ENCODE assay signal across 1 cellular context in the genomic region with DNA sequence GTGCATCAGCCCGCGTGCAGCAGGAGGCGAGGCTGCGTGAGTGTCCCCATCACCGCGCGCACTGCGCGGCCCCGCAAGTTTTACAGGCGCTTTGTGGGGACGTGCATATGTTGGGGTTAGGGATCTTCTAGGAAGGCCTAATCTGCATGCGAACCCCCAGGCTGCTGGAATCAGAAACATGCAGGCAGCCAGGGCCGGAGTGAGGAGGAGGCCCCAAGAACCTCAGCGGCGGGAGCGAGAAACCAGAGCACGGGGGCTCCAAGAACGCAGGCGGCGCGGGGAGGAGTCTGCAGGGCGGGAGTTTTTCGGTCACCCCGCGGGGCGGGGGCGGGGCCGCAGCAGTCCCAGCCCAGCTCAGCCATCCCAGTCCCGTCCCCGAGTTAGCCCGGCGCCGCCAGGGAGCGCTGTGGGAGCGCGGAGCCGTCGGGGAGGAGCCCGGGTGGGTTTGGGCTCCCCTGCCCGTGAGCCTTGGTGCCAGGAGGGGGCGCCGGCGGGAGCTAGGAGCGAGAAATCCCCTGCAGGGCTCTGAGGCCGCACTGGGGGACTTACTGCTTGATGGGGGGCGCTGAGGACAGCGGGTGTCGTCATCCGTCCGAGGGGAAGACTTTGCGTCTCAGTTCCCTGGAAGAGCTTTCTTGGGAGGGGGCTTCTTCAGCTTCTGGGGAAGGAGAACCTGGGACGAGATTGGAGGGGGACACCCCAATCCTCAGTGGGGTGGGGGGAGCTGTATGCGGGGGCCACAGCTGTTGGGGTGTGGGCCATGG.
TF ChIP-seq lines count a peak whose summit lies in the region.

No MANE protein-coding gene starts in this region.

TF ChIP-seq in HepG2, 621 proteins besides CTCF, POLR2A, EP300 and RAD21 (continued from another document and continues in another):
- TF ChIP-seq, protein P1, sequence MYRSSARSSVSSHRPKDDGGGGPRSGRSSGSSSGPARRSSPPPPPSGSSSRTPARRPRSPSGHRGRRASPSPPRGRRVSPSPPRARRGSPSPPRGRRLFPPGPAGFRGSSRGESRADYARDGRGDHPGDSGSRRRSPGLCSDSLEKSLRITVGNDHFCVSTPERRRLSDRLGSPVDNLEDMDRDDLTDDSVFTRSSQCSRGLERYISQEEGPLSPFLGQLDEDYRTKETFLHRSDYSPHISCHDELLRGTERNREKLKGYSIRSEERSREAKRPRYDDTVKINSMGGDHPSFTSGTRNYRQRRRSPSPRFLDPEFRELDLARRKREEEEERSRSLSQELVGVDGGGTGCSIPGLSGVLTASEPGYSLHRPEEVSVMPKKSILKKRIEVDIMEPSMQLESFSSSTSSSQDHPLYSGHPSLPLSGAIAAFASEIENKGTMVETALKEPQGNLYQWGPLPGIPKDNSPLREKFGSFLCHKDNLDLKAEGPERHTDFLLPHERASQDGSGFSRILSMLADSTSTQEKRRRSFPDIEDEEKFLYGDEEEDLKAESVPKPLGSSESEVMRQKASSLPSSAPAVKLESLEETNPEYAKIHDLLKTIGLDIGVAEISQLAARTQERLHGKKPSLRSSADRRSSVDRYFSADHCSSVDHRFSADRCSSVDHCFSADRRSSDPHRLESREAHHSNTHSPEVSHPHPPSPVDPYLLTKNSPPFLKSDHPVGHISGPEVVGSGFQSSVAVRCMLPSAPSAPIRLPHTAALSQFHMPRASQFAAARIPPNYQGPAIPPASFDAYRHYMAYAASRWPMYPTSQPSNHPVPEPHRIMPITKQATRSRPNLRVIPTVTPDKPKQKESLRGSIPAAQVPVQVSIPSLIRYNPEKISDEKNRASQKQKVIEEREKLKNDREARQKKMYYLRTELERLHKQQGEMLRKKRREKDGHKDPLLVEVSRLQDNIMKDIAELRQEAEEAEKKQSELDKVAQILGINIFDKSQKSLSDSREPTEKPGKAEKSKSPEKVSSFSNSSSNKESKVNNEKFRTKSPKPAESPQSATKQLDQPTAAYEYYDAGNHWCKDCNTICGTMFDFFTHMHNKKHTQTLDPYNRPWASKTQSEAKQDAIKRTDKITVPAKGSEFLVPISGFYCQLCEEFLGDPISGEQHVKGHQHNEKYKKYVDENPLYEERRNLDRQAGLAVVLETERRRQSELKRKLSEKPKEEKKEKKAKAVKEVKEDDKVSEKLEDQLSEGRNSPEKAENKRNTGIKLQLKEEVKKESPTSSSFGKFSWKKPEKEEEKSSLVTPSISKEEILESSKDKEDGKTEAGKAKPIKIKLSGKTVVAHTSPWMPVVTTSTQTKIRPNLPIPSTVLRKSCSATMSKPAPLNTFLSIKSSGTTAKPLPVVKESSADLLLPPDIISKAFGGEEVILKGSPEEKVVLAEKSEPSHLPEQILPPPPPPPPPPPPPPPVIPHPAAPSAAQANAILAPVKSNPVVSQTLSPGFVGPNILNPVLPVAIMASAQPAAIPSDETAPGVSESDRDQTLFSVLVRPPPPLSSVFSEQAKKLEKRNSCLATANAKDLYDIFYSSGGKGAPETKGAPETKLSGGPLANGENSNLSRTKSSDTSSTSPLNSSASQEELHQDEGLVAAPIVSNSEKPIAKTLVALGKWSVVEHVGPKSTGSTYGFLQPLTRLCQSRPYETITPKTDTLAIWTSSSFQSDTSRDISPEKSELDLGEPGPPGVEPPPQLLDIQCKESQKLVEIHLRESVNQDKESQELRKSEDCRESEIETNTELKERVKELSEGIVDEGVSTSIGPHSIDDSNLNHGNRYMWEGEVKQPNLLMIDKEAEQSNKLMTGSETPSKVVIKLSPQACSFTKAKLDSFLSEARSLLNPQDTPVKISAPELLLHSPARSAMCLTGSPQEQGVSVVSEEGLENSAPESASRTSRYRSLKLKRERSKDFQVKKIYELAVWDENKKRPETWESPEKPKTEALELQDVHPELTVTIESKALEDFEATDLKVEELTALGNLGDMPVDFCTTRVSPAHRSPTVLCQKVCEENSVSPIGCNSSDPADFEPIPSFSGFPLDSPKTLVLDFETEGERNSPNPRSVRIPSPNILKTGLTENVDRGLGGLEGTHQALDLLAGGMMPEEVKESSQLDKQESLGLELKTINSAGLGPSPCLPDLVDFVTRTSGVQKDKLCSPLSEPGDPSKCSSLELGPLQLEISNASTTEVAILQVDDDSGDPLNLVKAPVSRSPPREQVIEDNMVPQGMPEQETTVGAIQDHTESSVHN (CRISPR knock-in tag; IDR thresholded peaks at IDR 0.05) = no peak
- TF ChIP-seq BRCA1 (CRISPR knock-in tag; IDR thresholded peaks at IDR 0.05) (no peak), EEA1 (CRISPR knock-in tag; IDR thresholded peaks at IDR 0.05; ENCODE audit: borderline replicate concordance) (0 out of 2 replicates have a peak, but pooled peaks have one; percentile 66), PLRG1 (conservative IDR thresholded peaks at IDR 0.05) (no peak), FIP1L1 (IDR thresholded peaks at IDR 0.05; ENCODE audit: borderline replicate concordance, insufficient read depth, low read depth, low read length) (no peak), ZFP36L2 (CRISPR knock-in tag; IDR thresholded peaks at IDR 0.05) (no peak), KAT8 (CRISPR knock-in tag; IDR thresholded peaks at IDR 0.05) (peak; percentile 45; the same call in 1 of the 2 replicates), ZNF891 (CRISPR knock-in tag; IDR thresholded peaks at IDR 0.05) (peak; percentile 70; the same call in 1 of the 2 replicates), AGO2 (optimal IDR thresholded peaks at IDR 0.05; ENCODE audit: low read depth, low read length) (peak; percentile 38), KLF6 (CRISPR knock-in tag; IDR thresholded peaks at IDR 0.05) (peak; percentile 68; the same call in 1 of the 2 replicates), MYNN (CRISPR knock-in tag; IDR thresholded peaks at IDR 0.05; ENCODE audit: low read depth) (no peak), HNRNPUL1 (IDR thresholded peaks at IDR 0.05; ENCODE audit: low read depth, low read length) (no peak), HNRNPL (IDR thresholded peaks at IDR 0.05; ENCODE audit: low read depth, low read length) (0 out of 2 replicates have a peak, but pooled peaks have one; percentile 52), KDM5A (IDR thresholded peaks at IDR 0.05; ENCODE audit: borderline replicate concordance, low read length) (no peak), SALL1 (CRISPR knock-in tag; IDR thresholded peaks at IDR 0.05) (peak; percentile 83), PHF21A (CRISPR knock-in tag; IDR thresholded peaks at IDR 0.05) (peak; percentile 85), JUN (CRISPR knock-in tag; IDR thresholded peaks at IDR 0.05) (no peak; the same call in 1 of the 2 replicates), POLR2AphosphoS2 (IDR thresholded peaks at IDR 0.05; ENCODE audit: low read depth, low read length) (no peak), MIER3 (CRISPR knock-in tag; IDR thresholded peaks at IDR 0.05; ENCODE audit: borderline replicate concordance) (0 out of 2 replicates have a peak, but pooled peaks have one; percentile 28), ZFP90 (CRISPR knock-in tag; IDR thresholded peaks at IDR 0.05; ENCODE audit: borderline replicate concordance) (no peak), ZNF879 (CRISPR knock-in tag; IDR thresholded peaks at IDR 0.05) (no peak), TEAD3 (CRISPR knock-in tag; optimal IDR thresholded peaks at IDR 0.05; ENCODE audit: borderline replicate concordance) (peak; percentile 30), RBM39 (IDR thresholded peaks at IDR 0.05; ENCODE audit: low read depth, low read length, poor library complexity, severe bottlenecking) (peak; percentile 84), KLF16 (CRISPR knock-in tag; IDR thresholded peaks at IDR 0.05) (peak in 1 of 2 experiments; percentile 73; a peak in 1 of 4 replicates), ZNF550 (CRISPR knock-in tag; IDR thresholded peaks at IDR 0.05; ENCODE audit: borderline replicate concordance) (no peak), RXRA (CRISPR knock-in tag; IDR thresholded peaks at IDR 0.05) (peak; percentile 53), ZNF431 (CRISPR knock-in tag; IDR thresholded peaks at IDR 0.05; ENCODE audit: borderline replicate concordance, low read depth) (no peak)
- TF ChIP-seq, protein P2, sequence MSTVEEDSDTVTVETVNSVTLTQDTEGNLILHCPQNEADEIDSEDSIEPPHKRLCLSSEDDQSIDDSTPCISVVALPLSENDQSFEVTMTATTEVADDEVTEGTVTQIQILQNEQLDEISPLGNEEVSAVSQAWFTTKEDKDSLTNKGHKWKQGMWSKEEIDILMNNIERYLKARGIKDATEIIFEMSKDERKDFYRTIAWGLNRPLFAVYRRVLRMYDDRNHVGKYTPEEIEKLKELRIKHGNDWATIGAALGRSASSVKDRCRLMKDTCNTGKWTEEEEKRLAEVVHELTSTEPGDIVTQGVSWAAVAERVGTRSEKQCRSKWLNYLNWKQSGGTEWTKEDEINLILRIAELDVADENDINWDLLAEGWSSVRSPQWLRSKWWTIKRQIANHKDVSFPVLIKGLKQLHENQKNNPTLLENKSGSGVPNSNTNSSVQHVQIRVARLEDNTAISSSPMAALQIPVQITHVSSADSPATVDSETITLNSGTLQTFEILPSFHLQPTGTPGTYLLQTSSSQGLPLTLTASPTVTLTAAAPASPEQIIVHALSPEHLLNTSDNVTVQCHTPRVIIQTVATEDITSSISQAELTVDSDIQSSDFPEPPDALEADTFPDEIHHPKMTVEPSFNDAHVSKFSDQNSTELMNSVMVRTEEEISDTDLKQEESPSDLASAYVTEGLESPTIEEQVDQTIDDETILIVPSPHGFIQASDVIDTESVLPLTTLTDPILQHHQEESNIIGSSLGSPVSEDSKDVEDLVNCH (CRISPR knock-in tag; IDR thresholded peaks at IDR 0.05) = no peak
- TF ChIP-seq, protein P3, sequence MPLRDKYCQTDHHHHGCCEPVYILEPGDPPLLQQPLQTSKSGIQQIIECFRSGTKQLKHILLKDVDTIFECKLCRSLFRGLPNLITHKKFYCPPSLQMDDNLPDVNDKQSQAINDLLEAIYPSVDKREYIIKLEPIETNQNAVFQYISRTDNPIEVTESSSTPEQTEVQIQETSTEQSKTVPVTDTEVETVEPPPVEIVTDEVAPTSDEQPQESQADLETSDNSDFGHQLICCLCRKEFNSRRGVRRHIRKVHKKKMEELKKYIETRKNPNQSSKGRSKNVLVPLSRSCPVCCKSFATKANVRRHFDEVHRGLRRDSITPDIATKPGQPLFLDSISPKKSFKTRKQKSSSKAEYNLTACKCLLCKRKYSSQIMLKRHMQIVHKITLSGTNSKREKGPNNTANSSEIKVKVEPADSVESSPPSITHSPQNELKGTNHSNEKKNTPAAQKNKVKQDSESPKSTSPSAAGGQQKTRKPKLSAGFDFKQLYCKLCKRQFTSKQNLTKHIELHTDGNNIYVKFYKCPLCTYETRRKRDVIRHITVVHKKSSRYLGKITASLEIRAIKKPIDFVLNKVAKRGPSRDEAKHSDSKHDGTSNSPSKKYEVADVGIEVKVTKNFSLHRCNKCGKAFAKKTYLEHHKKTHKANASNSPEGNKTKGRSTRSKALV (CRISPR knock-in tag; IDR thresholded peaks at IDR 0.05) = no peak
- TF ChIP-seq, protein P4, sequence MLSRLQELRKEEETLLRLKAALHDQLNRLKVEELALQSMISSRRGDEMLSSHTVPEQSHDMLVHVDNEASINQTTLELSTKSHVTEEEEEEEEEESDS (CRISPR knock-in tag; IDR thresholded peaks at IDR 0.05; ENCODE audit: borderline replicate concordance) = no peak; the same call in 1 of the 2 replicates
- TF ChIP-seq, protein P5, sequence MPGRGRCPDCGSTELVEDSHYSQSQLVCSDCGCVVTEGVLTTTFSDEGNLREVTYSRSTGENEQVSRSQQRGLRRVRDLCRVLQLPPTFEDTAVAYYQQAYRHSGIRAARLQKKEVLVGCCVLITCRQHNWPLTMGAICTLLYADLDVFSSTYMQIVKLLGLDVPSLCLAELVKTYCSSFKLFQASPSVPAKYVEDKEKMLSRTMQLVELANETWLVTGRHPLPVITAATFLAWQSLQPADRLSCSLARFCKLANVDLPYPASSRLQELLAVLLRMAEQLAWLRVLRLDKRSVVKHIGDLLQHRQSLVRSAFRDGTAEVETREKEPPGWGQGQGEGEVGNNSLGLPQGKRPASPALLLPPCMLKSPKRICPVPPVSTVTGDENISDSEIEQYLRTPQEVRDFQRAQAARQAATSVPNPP (CRISPR knock-in tag; IDR thresholded peaks at IDR 0.05) = no peak
- TF ChIP-seq, protein P6, sequence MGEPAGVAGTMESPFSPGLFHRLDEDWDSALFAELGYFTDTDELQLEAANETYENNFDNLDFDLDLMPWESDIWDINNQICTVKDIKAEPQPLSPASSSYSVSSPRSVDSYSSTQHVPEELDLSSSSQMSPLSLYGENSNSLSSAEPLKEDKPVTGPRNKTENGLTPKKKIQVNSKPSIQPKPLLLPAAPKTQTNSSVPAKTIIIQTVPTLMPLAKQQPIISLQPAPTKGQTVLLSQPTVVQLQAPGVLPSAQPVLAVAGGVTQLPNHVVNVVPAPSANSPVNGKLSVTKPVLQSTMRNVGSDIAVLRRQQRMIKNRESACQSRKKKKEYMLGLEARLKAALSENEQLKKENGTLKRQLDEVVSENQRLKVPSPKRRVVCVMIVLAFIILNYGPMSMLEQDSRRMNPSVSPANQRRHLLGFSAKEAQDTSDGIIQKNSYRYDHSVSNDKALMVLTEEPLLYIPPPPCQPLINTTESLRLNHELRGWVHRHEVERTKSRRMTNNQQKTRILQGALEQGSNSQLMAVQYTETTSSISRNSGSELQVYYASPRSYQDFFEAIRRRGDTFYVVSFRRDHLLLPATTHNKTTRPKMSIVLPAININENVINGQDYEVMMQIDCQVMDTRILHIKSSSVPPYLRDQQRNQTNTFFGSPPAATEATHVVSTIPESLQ (CRISPR knock-in tag; conservative IDR thresholded peaks at IDR 0.05) = no peak
- TF ChIP-seq, protein P7, sequence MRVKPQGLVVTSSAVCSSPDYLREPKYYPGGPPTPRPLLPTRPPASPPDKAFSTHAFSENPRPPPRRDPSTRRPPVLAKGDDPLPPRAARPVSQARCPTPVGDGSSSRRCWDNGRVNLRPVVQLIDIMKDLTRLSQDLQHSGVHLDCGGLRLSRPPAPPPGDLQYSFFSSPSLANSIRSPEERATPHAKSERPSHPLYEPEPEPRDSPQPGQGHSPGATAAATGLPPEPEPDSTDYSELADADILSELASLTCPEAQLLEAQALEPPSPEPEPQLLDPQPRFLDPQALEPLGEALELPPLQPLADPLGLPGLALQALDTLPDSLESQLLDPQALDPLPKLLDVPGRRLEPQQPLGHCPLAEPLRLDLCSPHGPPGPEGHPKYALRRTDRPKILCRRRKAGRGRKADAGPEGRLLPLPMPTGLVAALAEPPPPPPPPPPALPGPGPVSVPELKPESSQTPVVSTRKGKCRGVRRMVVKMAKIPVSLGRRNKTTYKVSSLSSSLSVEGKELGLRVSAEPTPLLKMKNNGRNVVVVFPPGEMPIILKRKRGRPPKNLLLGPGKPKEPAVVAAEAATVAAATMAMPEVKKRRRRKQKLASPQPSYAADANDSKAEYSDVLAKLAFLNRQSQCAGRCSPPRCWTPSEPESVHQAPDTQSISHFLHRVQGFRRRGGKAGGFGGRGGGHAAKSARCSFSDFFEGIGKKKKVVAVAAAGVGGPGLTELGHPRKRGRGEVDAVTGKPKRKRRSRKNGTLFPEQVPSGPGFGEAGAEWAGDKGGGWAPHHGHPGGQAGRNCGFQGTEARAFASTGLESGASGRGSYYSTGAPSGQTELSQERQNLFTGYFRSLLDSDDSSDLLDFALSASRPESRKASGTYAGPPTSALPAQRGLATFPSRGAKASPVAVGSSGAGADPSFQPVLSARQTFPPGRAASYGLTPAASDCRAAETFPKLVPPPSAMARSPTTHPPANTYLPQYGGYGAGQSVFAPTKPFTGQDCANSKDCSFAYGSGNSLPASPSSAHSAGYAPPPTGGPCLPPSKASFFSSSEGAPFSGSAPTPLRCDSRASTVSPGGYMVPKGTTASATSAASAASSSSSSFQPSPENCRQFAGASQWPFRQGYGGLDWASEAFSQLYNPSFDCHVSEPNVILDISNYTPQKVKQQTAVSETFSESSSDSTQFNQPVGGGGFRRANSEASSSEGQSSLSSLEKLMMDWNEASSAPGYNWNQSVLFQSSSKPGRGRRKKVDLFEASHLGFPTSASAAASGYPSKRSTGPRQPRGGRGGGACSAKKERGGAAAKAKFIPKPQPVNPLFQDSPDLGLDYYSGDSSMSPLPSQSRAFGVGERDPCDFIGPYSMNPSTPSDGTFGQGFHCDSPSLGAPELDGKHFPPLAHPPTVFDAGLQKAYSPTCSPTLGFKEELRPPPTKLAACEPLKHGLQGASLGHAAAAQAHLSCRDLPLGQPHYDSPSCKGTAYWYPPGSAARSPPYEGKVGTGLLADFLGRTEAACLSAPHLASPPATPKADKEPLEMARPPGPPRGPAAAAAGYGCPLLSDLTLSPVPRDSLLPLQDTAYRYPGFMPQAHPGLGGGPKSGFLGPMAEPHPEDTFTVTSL (CRISPR knock-in tag; IDR thresholded peaks at IDR 0.05; ENCODE audit: borderline replicate concordance) = no peak
